In the genomic region with DNA sequence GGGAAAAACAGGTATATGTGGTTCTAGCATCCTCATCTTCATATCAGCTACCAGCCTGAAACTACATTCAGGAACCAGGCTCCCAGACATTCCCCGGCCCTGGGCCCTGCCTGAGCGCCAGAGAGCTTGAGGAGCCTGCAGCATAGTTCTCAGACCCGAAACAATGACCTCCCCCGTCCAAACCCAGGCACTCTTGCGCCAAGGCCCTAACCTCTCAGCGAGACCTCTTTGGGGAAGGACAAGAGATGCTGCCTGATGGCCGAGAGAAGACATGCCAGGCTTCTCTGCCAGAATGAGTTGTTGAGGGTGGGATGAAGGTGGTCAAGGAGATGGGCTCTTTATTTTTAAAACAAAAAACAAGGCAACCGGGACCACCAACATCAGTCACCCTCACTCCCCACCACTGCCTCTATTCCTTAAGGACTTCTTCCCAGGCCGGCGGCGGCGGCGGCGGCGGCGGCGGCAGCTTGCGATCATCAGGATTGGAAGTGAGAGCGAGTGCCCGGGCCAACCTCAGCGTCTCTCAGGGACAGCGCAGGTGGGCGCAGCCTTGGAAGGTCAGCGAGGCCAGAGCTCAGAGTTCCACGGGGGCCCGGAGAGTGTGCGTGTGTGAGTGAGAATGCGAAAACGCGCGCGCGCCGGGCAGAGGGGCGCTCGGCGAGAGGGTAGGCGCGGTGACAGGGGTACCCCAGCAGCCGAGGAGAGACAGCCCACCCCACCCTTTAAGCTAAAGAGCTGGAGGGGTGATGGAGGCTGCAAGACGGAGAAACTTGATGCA, we compare ENCODE assay signal across 8 cellular contexts. TPM values are rescaled to one million over a fixed set of nuclear protein-coding genes. Genes with fewer than 3 reads are reported as not detected.
A peak's percentile ranks its signal among the peaks of the same experiment; 100 is the strongest.
DNase-seq lines count a peak whose midpoint lies in the region; ATAC-seq and TF ChIP-seq lines count a peak whose summit lies in the region.

No MANE protein-coding gene starts in this region.

- peaks cover 3% of the 10 kb centered on the region in 2 donors for H3K36me3 Mint-ChIP-seq in activated T-cell treated with anti-CD3 and anti-CD28 coated beads, Interleukin-2, amount 50 U/mL, for 72 hours (ENCODE audit: insufficient read depth in 2 of 2)

- H3K27me3 ChIP-seq in cardiac muscle cell (peaks cover 51% of the 10 kb centered on the region), psoas muscle (ENCODE audit: insufficient read depth in 3 of 3, low read length in 2 of 3) (no peaks in the 10 kb centered on the region)

- peak overlapping the region; percentile 40 for H3K27ac Mint-ChIP-seq in activated T-cell treated with anti-CD3 and anti-CD28 coated beads, Interleukin-2, amount 50 U/mL, for 72 hours

- intact Hi-C loops in Right ventricle myocardium inferior (cut with DNase I) = loop anchor here (2.0 to 10.0 kb wide), 5 partner anchors 493 to 1691 kb away; no protein-coding TSS in a partner anchor
- intact Hi-C loops in cardiac septum (cut with DNase I) = loop anchor here (5.0 to 10.0 kb wide), 2 partner anchors 718 to 1541 kb away; no protein-coding TSS in a partner anchor
- intact Hi-C loops in psoas muscle (cut with DNase I) = loop anchor here in 1 of 2 donors (2.0 kb wide), 1 partner anchor 493 kb away; no protein-coding TSS in a partner anchor

- peaks cover 22% of the 10 kb centered on the region for H3K27me3 Mint-ChIP-seq in activated T-cell treated with anti-CD3 and anti-CD28 coated beads, Interleukin-2, amount 50 U/mL, for 72 hours (ENCODE audit: low read depth)

- peak; percentile 17 for ATAC-seq in Right ventricle myocardium inferior
- peak; percentile 16 to 40 for ATAC-seq in activated T-cell treated with anti-CD3 and anti-CD28 coated beads, Interleukin-2, amount 50 U/mL, for 72 hours (replicated peaks in 1 of 2)
- peak; percentile 18 to 46 (median 40) for ATAC-seq in psoas muscle

- peak overlapping the region; percentile 95 to 96 for H3K4me3 Mint-ChIP-seq in activated T-cell treated with anti-CD3 and anti-CD28 coated beads, Interleukin-2, amount 50 U/mL, for 72 hours

- peaks cover 35% of the 10 kb centered on the region for H3K4me1 Mint-ChIP-seq in activated T-cell treated with anti-CD3 and anti-CD28 coated beads, Interleukin-2, amount 50 U/mL, for 72 hours (ENCODE audit: low read depth)

- H3K4me3 ChIP-seq in cardiac muscle cell = peak overlapping the region; percentile 59
- H3K4me3 ChIP-seq in psoas muscle = peak overlapping the region; percentile 69

- H3K27ac ChIP-seq in cardiac muscle cell (peak overlapping the region; percentile 37), psoas muscle (peak overlapping the region; percentile 85)

- H3K4me1 ChIP-seq in cardiac muscle cell (ENCODE audit: low read depth) = no peaks in the 10 kb centered on the region
- H3K4me1 ChIP-seq in psoas muscle = no peaks in the 10 kb centered on the region

- 6 to 8% (median 7%) methylated on average over 40 to 41 of the region's 41 CpGs for WGBS in psoas muscle, 3 donors

- no peaks in the 10 kb centered on the region for H3K36me3 ChIP-seq in cardiac muscle cell
- H3K36me3 ChIP-seq in psoas muscle (ENCODE audit: insufficient read depth in 1 of 2, low read depth in 1 of 2) = no peaks in the 10 kb centered on the region

- DNase-seq in Right ventricle myocardium inferior (ENCODE audit: missing footprints) (no peak), cardiac septum (ENCODE audit: low spot score) (no peak), cardiac muscle cell (ENCODE audit: low read depth in 1 of 2, low spot score in 1 of 2) (peak; percentile 19 to 54), psoas muscle (peak; percentile 14 to 59), NCI-H2171 (lab: John Stamatoyannopoulos, UW) (no peak), RKO (ENCODE audit: low spot score) (no peak), NCI-H187 (lab: John Stamatoyannopoulos, UW) (no peak)
- DNase-seq in activated T-cell treated with anti-CD3 and anti-CD28 coated beads, Interleukin-2, amount 50 U/mL, for 72 hours = peak; percentile 29 to 33

- H3K9me3 ChIP-seq in cardiac muscle cell (ENCODE audit: low read depth) = no peaks in the 10 kb centered on the region
- H3K9me3 ChIP-seq in psoas muscle = no peaks in the 10 kb centered on the region

- no peaks in the 10 kb centered on the region for H3K9me3 Mint-ChIP-seq in activated T-cell treated with anti-CD3 and anti-CD28 coated beads, Interleukin-2, amount 50 U/mL, for 72 hours

- no peak for TF ChIP-seq CTCF in cardiac muscle cell (IDR thresholded peaks at IDR 0.05; ENCODE audit: low read depth, low read length)
- TF ChIP-seq CTCF in psoas muscle (IDR thresholded peaks at IDR 0.05) = no peak

RNA-seq across cellular contexts. Expression of gene INPP4B, which starts 0.6 kb away (rescaled TPM):
- total RNA-seq in Right ventricle myocardium inferior (12.1 TPM), cardiac septum (83.1 TPM), cardiac muscle cell (5.5 and 6.3 TPM in 2 replicates), psoas muscle (10 to 100 TPM in 3 of 4 donors, 1 to 10 TPM in 1; 8.3 to 16.8 (median 10.2) TPM)
- 10 to 100 TPM; 64.9 to 67.3 TPM for total RNA-seq in activated T-cell treated with anti-CD3 and anti-CD28 coated beads, Interleukin-2, amount 50 U/mL, for 72 hours
- polyA plus RNA-seq in cardiac muscle cell (4.2 and 4.6 TPM in 2 replicates), psoas muscle (1 to 10 TPM; 1.5 to 9.5 (median 5.8) TPM)

Comparison
In these comparisons a context has a peak if more than half of its experiments do, and no peak if none do; other contexts are left out.
1. DNase-seq: peak in activated T-cell treated with anti-CD3 and anti-CD28 coated beads, Interleukin-2, amount 50 U/mL, for 72 hours (2 of 2), cardiac muscle cell (2 of 2) and psoas muscle (2 of 2); none in Right ventricle myocardium inferior (single experiment), cardiac septum (single experiment), NCI-H2171 (single experiment), RKO (single experiment) and NCI-H187 (0 of 2).
2. Peak in every context shown above with its lines, with median percentiles within 50 percentile points of each other: ATAC-seq.